Comparison of ENCODE assay signal across 24 cellular contexts in genomic region chr20:50895111-50895830, GRCh38. TPM values are rescaled to one million over a fixed set of nuclear protein-coding genes. Genes with fewer than 3 reads are reported as not detected.
DNase-seq lines count a peak whose midpoint lies in the region; ATAC-seq and TF ChIP-seq lines count a peak whose summit lies in the region.
"Had no signal": no experiment of that assay in that cellular context is flagged by ENCODE, and none has a peak within 500 bp of the region (broad histone marks: within the 10 kb centered on the region; RNA-seq: fewer than 3 reads in every experiment).

No MANE protein-coding gene starts in this region.

- H3K27me3 Mint-ChIP-seq in activated CD8-positive, alpha-beta T cell treated with anti-CD3 and anti-CD28 coated beads for 36 hours: no peaks in the 10 kb centered on the region
- H3K27me3 Mint-ChIP-seq in activated CD8-positive, alpha-beta T cell treated with anti-CD3 and anti-CD28 coated beads, Interleukin-2, amount 10 ng/mL, durations not matched to agents 7 days and 5 days (ENCODE audit: low read depth): no peaks in the 10 kb centered on the region
- H3K27me3 Mint-ChIP-seq: activated CD8-positive, alpha-beta memory T cell treated with anti-CD3 and anti-CD28 coated beads, Interleukin-2, amount 10 ng/mL, durations not matched to agents 7 days and 5 days had no signal

- no peak overlapping the region for H3K4me3 Mint-ChIP-seq in activated CD8-positive, alpha-beta T cell treated with anti-CD3 and anti-CD28 coated beads for 36 hours
- H3K4me3 Mint-ChIP-seq in activated CD8-positive, alpha-beta T cell treated with anti-CD3 and anti-CD28 coated beads, Interleukin-2, amount 10 ng/mL, durations not matched to agents 7 days and 5 days: no peak overlapping the region
- H3K4me3 Mint-ChIP-seq: activated CD8-positive, alpha-beta memory T cell treated with anti-CD3 and anti-CD28 coated beads, Interleukin-2, amount 10 ng/mL, durations not matched to agents 7 days and 5 days had no signal

- H3K36me3 Mint-ChIP-seq in activated CD8-positive, alpha-beta T cell treated with anti-CD3 and anti-CD28 coated beads for 36 hours (ENCODE audit: low read depth): peaks cover 61% of the 10 kb centered on the region
- H3K36me3 Mint-ChIP-seq in activated CD8-positive, alpha-beta T cell treated with anti-CD3 and anti-CD28 coated beads, Interleukin-2, amount 10 ng/mL, durations not matched to agents 7 days and 5 days (ENCODE audit: low read depth): peaks cover 66% of the 10 kb centered on the region

- POLR2A ChIA-PET in activated CD8-positive, alpha-beta T cell treated with anti-CD3 and anti-CD28 coated beads for 36 hours (lab: Charles Lee): interaction anchor here (0.9 kb wide), 1 partner anchor 9 kb away, joined by 3 read pairs; no protein-coding TSS in a partner anchor
- POLR2A ChIA-PET in activated CD8-positive, alpha-beta T cell treated with anti-CD3 and anti-CD28 coated beads, Interleukin-2, amount 10 ng/mL, durations not matched to agents 7 days and 5 days (lab: Charles Lee): interaction anchor here (0.6 to 0.7 kb wide), 2 partner anchors 12 to 100 kb away, joined by 3 read pairs; partner anchors contain the start of gene BCAS4

- TF ChIP-seq CTCF in activated CD8-positive, alpha-beta T cell treated with anti-CD3 and anti-CD28 coated beads for 36 hours (IDR thresholded peaks at IDR 0.05): no peak

- intact Hi-C loops in activated CD8-positive, alpha-beta T cell treated with anti-CD3 and anti-CD28 coated beads for 36 hours (cut with micrococcal nuclease): no loop called here

- H3K27ac Mint-ChIP-seq in activated CD8-positive, alpha-beta T cell treated with anti-CD3 and anti-CD28 coated beads for 36 hours: peak overlapping the region; percentile 11
- no peak overlapping the region for H3K27ac Mint-ChIP-seq in activated CD8-positive, alpha-beta T cell treated with anti-CD3 and anti-CD28 coated beads, Interleukin-2, amount 10 ng/mL, durations not matched to agents 7 days and 5 days

- CTCF ChIA-PET in activated CD8-positive, alpha-beta T cell treated with anti-CD3 and anti-CD28 coated beads for 36 hours (lab: Charles Lee): interaction anchor here (1.0 to 5.2 kb wide), 6 partner anchors 15 to 105 kb away, joined by 3 to 21 read pairs (median 4); partner anchors contain the start of genes ADNP and BCAS4
- CTCF ChIA-PET in activated CD8-positive, alpha-beta T cell treated with anti-CD3 and anti-CD28 coated beads, Interleukin-2, amount 10 ng/mL, durations not matched to agents 7 days and 5 days (lab: Charles Lee): interaction anchor here (1.1 to 5.3 kb wide), 6 partner anchors 16 to 100 kb away, joined by 3 to 27 read pairs (median 4); partner anchors contain the start of gene BCAS4

- no peak for DNase-seq in activated CD8-positive, alpha-beta T cell treated with anti-CD3 and anti-CD28 coated beads for 36 hours
- no peak for DNase-seq in activated CD8-positive, alpha-beta T cell treated with anti-CD3 and anti-CD28 coated beads, Interleukin-2, amount 10 ng/mL, durations not matched to agents 7 days and 5 days
- DNase-seq in NCI-H526 treated with DMSO at 0.1 percent for 48 hours (lab: John Stamatoyannopoulos, UW): peak; percentile 76
- peak; percentile 34 for DNase-seq in iris pigment epithelial cell (ENCODE audit: low read depth)
- DNase-seq in renal cortical epithelial cell (ENCODE audit: low read depth): peak; percentile 6
- DNase-seq in NK-92 (lab: John Stamatoyannopoulos, UW; ENCODE audit: unreplicated experiment): no peak
- DNase-seq in HuH-7.5 (ENCODE audit: low spot score): no peak
- DNase-seq: activated CD4-positive, CD25-positive, alpha-beta regulatory T cell treated with anti-CD3 and anti-CD28 coated beads, Interleukin-2, amount 50 U/mL, for 72 hours; activated CD8-positive, alpha-beta memory T cell treated with anti-CD3 and anti-CD28 coated beads, Interleukin-2, amount 10 ng/mL, durations not matched to agents 7 days and 5 days; activated gamma-delta T cell; caudate nucleus; erythroblast; foreskin keratinocyte; GDM1; hippocampal formation; islet precursor cell; NCI-H1417; NCI-H2107; NCI-H524; occipital lobe; right cardiac atrium; stimulated activated CD4-positive, alpha-beta T cell treated with anti-CD3 and anti-CD28 coated beads, Interleukin-15, amount 100 ng/mL, for 24 hours; T1000 had no signal

- peaks cover 35% of the 10 kb centered on the region for H3K4me1 Mint-ChIP-seq in activated CD8-positive, alpha-beta T cell treated with anti-CD3 and anti-CD28 coated beads for 36 hours (ENCODE audit: low read depth)
- H3K4me1 Mint-ChIP-seq in activated CD8-positive, alpha-beta T cell treated with anti-CD3 and anti-CD28 coated beads, Interleukin-2, amount 10 ng/mL, durations not matched to agents 7 days and 5 days (ENCODE audit: low read depth): peaks cover 3% of the 10 kb centered on the region

- ATAC-seq in activated CD8-positive, alpha-beta T cell treated with anti-CD3 and anti-CD28 coated beads for 36 hours: peak; percentile 38
- ATAC-seq in activated CD8-positive, alpha-beta T cell treated with anti-CD3 and anti-CD28 coated beads, Interleukin-2, amount 10 ng/mL, durations not matched to agents 7 days and 5 days: no peak
- no peak for ATAC-seq in HG03159 (IDR thresholded peaks at IDR 0.05; ENCODE audit: unreplicated experiment)
- ATAC-seq: activated CD8-positive, alpha-beta memory T cell treated with anti-CD3 and anti-CD28 coated beads, Interleukin-2, amount 10 ng/mL, durations not matched to agents 7 days and 5 days; foreskin keratinocyte; right cardiac atrium had no signal

- H3K9me3 Mint-ChIP-seq in activated CD8-positive, alpha-beta T cell treated with anti-CD3 and anti-CD28 coated beads for 36 hours: no peaks in the 10 kb centered on the region
- H3K9me3 Mint-ChIP-seq in activated CD8-positive, alpha-beta T cell treated with anti-CD3 and anti-CD28 coated beads, Interleukin-2, amount 10 ng/mL, durations not matched to agents 7 days and 5 days (ENCODE audit: insufficient read depth): no peaks in the 10 kb centered on the region

RNA-seq across cellular contexts. Expression of gene ADNP, which starts 36.0 kb away (rescaled TPM):
- total RNA-seq in activated CD8-positive, alpha-beta T cell treated with anti-CD3 and anti-CD28 coated beads for 36 hours: 10 to 100 TPM; 58.9 to 60.0 TPM
- total RNA-seq in activated CD8-positive, alpha-beta T cell treated with anti-CD3 and anti-CD28 coated beads, Interleukin-2, amount 10 ng/mL, durations not matched to agents 7 days and 5 days: 10 to 100 TPM; 62.5 to 67.6 TPM
- 27.1 and 86.6 TPM in 2 replicates for total RNA-seq in renal cortical epithelial cell

Comparison
In these comparisons a context has a peak if more than half of its experiments do, and no peak if none do; other contexts are left out.
1. DNase-seq: peak in NCI-H526 treated with DMSO at 0.1 percent for 48 hours (single experiment), iris pigment epithelial cell (single experiment) and renal cortical epithelial cell (single experiment); none in activated CD8-positive, alpha-beta T cell treated with anti-CD3 and anti-CD28 coated beads for 36 hours (single experiment), activated CD8-positive, alpha-beta T cell treated with anti-CD3 and anti-CD28 coated beads, Interleukin-2, amount 10 ng/mL, durations not matched to agents 7 days and 5 days (single experiment), NK-92 (single experiment) and HuH-7.5 (single experiment).